ENCODE assay signal across 10 cellular contexts in genomic region chr17:42027961-42028790, GRCh38. TPM values are rescaled to one million over a fixed set of nuclear protein-coding genes. Genes with fewer than 3 reads are reported as not detected.
DNase-seq lines count a peak whose midpoint lies in the region; ATAC-seq and TF ChIP-seq lines count a peak whose summit lies in the region.
"Had no signal": no experiment of that assay in that cellular context is flagged by ENCODE, and none has a peak within 500 bp of the region (broad histone marks: within the 10 kb centered on the region; RNA-seq: fewer than 3 reads in every experiment).

No MANE protein-coding gene starts in this region.

- DNase-seq in Caco-2 (peak in 1 of 2 experiments; percentile 54), left lobe of liver (ENCODE audit: low spot score) (peak; percentile 54), nucleus accumbens (lab: John Stamatoyannopoulos, UW) (no peak)
- no peak for DNase-seq in activated T-helper 1 cell treated with anti-CD3 and anti-CD28 coated beads, Interleukin-12 subunit alpha, Interleukin-12 subunit beta, Interleukin-2, Interleukin-4 antibody, amounts not matched to agents 30 ng/mL and 10 ng/mL and 1 ng/mL, durations not matched to agents 14 hours and 24 hours and 36 hours (ENCODE audit: low spot score)
- no peak for DNase-seq in activated CD8-positive, alpha-beta memory T cell treated with anti-CD3 and anti-CD28 coated beads, Interleukin-2, amount 50 U/mL, for 48 hours
- DNase-seq in stimulated activated naive CD4-positive, alpha-beta T cell treated with Interleukin-2 at 50 U/mL for 16 hours (lab: John Stamatoyannopoulos, UW), result no peak
- DNase-seq: activated CD4-positive, alpha-beta T cell treated with anti-CD3 and anti-CD28 coated beads, Interleukin-2, amount 50 U/mL, for 4 hours; aorta had no signal

- H3K9me3 ChIP-seq in Caco-2 (no peaks in the 10 kb centered on the region), HUES48 (ENCODE audit: control insufficient read depth, insufficient read depth, low read length) (no peaks in the 10 kb centered on the region)

- intact Hi-C loops in Caco-2 (cut with micrococcal nuclease; ENCODE audit: unreplicated experiment), result no loop called here
- intact Hi-C loops in activated T-helper 1 cell treated with anti-CD3 and anti-CD28 coated beads, Interleukin-12 subunit alpha, Interleukin-12 subunit beta, Interleukin-2, Interleukin-4 antibody, amounts not matched to agents 30 ng/mL and 10 ng/mL and 1 ng/mL, durations not matched to agents 14 hours and 24 hours and 36 hours (cut with micrococcal nuclease), result loop anchor here (10.0 kb wide), 1 partner anchor 377 kb away; no protein-coding TSS in a partner anchor

- peaks cover 11% of the 10 kb centered on the region for H3K36me3 Mint-ChIP-seq in Caco-2 (ENCODE audit: insufficient read depth, unreplicated experiment)
- H3K36me3 Mint-ChIP-seq in activated T-helper 1 cell treated with anti-CD3 and anti-CD28 coated beads, Interleukin-12 subunit alpha, Interleukin-12 subunit beta, Interleukin-2, Interleukin-4 antibody, amounts not matched to agents 30 ng/mL and 10 ng/mL and 1 ng/mL, durations not matched to agents 14 hours and 24 hours and 36 hours (ENCODE audit: low read depth), result peaks cover 12% of the 10 kb centered on the region

- peaks cover 28% of the 10 kb centered on the region for H3K4me1 Mint-ChIP-seq in Caco-2 (ENCODE audit: low read depth, unreplicated experiment)
- peaks cover 7% of the 10 kb centered on the region for H3K4me1 Mint-ChIP-seq in activated T-helper 1 cell treated with anti-CD3 and anti-CD28 coated beads, Interleukin-12 subunit alpha, Interleukin-12 subunit beta, Interleukin-2, Interleukin-4 antibody, amounts not matched to agents 30 ng/mL and 10 ng/mL and 1 ng/mL, durations not matched to agents 14 hours and 24 hours and 36 hours (ENCODE audit: low read depth)

- H3K9me3 Mint-ChIP-seq in Caco-2 (ENCODE audit: unreplicated experiment), result no peaks in the 10 kb centered on the region
- H3K9me3 Mint-ChIP-seq in activated T-helper 1 cell treated with anti-CD3 and anti-CD28 coated beads, Interleukin-12 subunit alpha, Interleukin-12 subunit beta, Interleukin-2, Interleukin-4 antibody, amounts not matched to agents 30 ng/mL and 10 ng/mL and 1 ng/mL, durations not matched to agents 14 hours and 24 hours and 36 hours, result no peaks in the 10 kb centered on the region

- H3K9ac ChIP-seq in HUES48 (ENCODE audit: low read depth, low read length), result no peak overlapping the region

- peak overlapping the region; percentile 40 for H3K27ac Mint-ChIP-seq in Caco-2 (ENCODE audit: unreplicated experiment)
- H3K27ac Mint-ChIP-seq in activated T-helper 1 cell treated with anti-CD3 and anti-CD28 coated beads, Interleukin-12 subunit alpha, Interleukin-12 subunit beta, Interleukin-2, Interleukin-4 antibody, amounts not matched to agents 30 ng/mL and 10 ng/mL and 1 ng/mL, durations not matched to agents 14 hours and 24 hours and 36 hours, result peak overlapping the region; percentile 48

- CTCF ChIA-PET in Caco-2 (lab: Charles Lee), result interaction anchor here (0.8 to 1.5 kb wide), 6 partner anchors 8 to 66 kb away, joined by 3 to 4 read pairs (median 4); partner anchors contain the start of genes DNAJC7 and NKIRAS2

- BruUV-seq in Caco-2 (replicated peaks; lab: Mats Ljungman, UMichigan), result no TSS peak

- no peaks in the 10 kb centered on the region for H3K27me3 Mint-ChIP-seq in Caco-2 (ENCODE audit: insufficient read depth, unreplicated experiment)
- peaks cover 3% of the 10 kb centered on the region for H3K27me3 Mint-ChIP-seq in activated T-helper 1 cell treated with anti-CD3 and anti-CD28 coated beads, Interleukin-12 subunit alpha, Interleukin-12 subunit beta, Interleukin-2, Interleukin-4 antibody, amounts not matched to agents 30 ng/mL and 10 ng/mL and 1 ng/mL, durations not matched to agents 14 hours and 24 hours and 36 hours (ENCODE audit: insufficient read depth)

- H3K4me3 Mint-ChIP-seq in Caco-2 (ENCODE audit: unreplicated experiment), result no peak overlapping the region
- no peak overlapping the region for H3K4me3 Mint-ChIP-seq in activated T-helper 1 cell treated with anti-CD3 and anti-CD28 coated beads, Interleukin-12 subunit alpha, Interleukin-12 subunit beta, Interleukin-2, Interleukin-4 antibody, amounts not matched to agents 30 ng/mL and 10 ng/mL and 1 ng/mL, durations not matched to agents 14 hours and 24 hours and 36 hours

- H3K4me3 ChIP-seq in Caco-2 (ENCODE audit: low read depth, low read length) (no peak overlapping the region), HUES48 (ENCODE audit: low read depth, low read length) (no peak overlapping the region)

- ATAC-seq in left lobe of liver (peak; percentile 68), HG02981 (IDR thresholded peaks at IDR 0.05; ENCODE audit: unreplicated experiment) (no peak)

- H3K27me3 ChIP-seq in Caco-2 (replicated peaks; ENCODE audit: control insufficient read depth, insufficient read depth, low read length), result no peaks in the 10 kb centered on the region
- H3K27me3 ChIP-seq in HUES48 (ENCODE audit: control insufficient read depth, insufficient read depth, low read length), result no peaks in the 10 kb centered on the region

- H3K36me3 ChIP-seq in Caco-2 (ENCODE audit: control insufficient read depth, insufficient read depth, low read length) (0 out of 2 replicates have a peak, but pooled peaks cover 2% of the 10 kb centered on the region), HUES48 (ENCODE audit: control insufficient read depth, insufficient read depth, low read length) (peaks cover 12% of the 10 kb centered on the region)

- H3K4me1 ChIP-seq in Caco-2, result peaks cover 21% of the 10 kb centered on the region
- peaks cover 9% of the 10 kb centered on the region; the same call in 1 of the 2 replicates for H3K4me1 ChIP-seq in HUES48 (ENCODE audit: control insufficient read depth, insufficient read depth, low read length)

- H3K27ac ChIP-seq in HUES48 (ENCODE audit: low read depth, low read length), result peak overlapping the region; percentile 56

- TF ChIP-seq CTCF in Caco-2 (IDR thresholded peaks at IDR 0.05; ENCODE audit: insufficient read depth in 1 of 2, low read depth in 1 of 2, low read length in 1 of 2, severe bottlenecking in 1 of 2, unreplicated experiment in 1 of 2), result peak; percentile 29 to 39

- POLR2A ChIA-PET in Caco-2 (lab: Charles Lee), result interaction anchor here (0.6 to 0.7 kb wide), 2 partner anchors 25 to 210 kb away, joined by 4 to 7 read pairs; no protein-coding TSS in a partner anchor

RNA-seq across cellular contexts. Expression of gene NKIRAS2, which starts 8.3 kb away (rescaled TPM):
- total RNA-seq in Caco-2 (2022) (51.6 and 55.0 TPM in 2 replicates), left lobe of liver (12.9 TPM)
- total RNA-seq in activated T-helper 1 cell treated with anti-CD3 and anti-CD28 coated beads, Interleukin-12 subunit alpha, Interleukin-12 subunit beta, Interleukin-2, Interleukin-4 antibody, amounts not matched to agents 30 ng/mL and 10 ng/mL and 1 ng/mL, durations not matched to agents 14 hours and 24 hours and 36 hours, result 32.6 and 36.3 TPM in 2 replicates

RNA-seq across cellular contexts. Expression of gene DNAJC7, which starts 10.9 kb away (rescaled TPM):
- total RNA-seq in Caco-2 (2022) (147 and 156 TPM in 2 replicates), left lobe of liver (33.2 TPM)
- total RNA-seq in activated T-helper 1 cell treated with anti-CD3 and anti-CD28 coated beads, Interleukin-12 subunit alpha, Interleukin-12 subunit beta, Interleukin-2, Interleukin-4 antibody, amounts not matched to agents 30 ng/mL and 10 ng/mL and 1 ng/mL, durations not matched to agents 14 hours and 24 hours and 36 hours, result 124 and 129 TPM in 2 replicates

RNA-seq across cellular contexts. Expression of gene C17orf113, which starts 22.2 kb away (rescaled TPM):
- total RNA-seq in Caco-2 (2022), result 3.8 and 4.7 TPM in 2 replicates
- total RNA-seq in activated T-helper 1 cell treated with anti-CD3 and anti-CD28 coated beads, Interleukin-12 subunit alpha, Interleukin-12 subunit beta, Interleukin-2, Interleukin-4 antibody, amounts not matched to agents 30 ng/mL and 10 ng/mL and 1 ng/mL, durations not matched to agents 14 hours and 24 hours and 36 hours, result 0.05 TPM in 2 replicates
- 0.20 TPM for total RNA-seq in left lobe of liver
